Comparison of ENCODE assay signal across 8 cellular contexts in genomic region chr9:20242767-20243166, GRCh38.
DNase-seq lines count a peak whose midpoint lies in the region; ATAC-seq lines count a peak whose summit lies in the region.

No MANE protein-coding gene starts in this region.

- H3K27me3 Mint-ChIP-seq in activated CD8-positive, alpha-beta memory T cell treated with anti-CD3 and anti-CD28 coated beads, Interleukin-2, amount 10 ng/mL, durations not matched to agents 7 days and 5 days, result peaks cover 11% of the 10 kb centered on the region
- no peaks in the 10 kb centered on the region for H3K27me3 Mint-ChIP-seq in activated CD4-positive, alpha-beta memory T cell treated with anti-CD3 and anti-CD28 coated beads, Interleukin-2, amount 10 ng/mL, durations not matched to agents 7 days and 5 days

- POLR2A ChIA-PET in activated CD4-positive, alpha-beta memory T cell treated with anti-CD3 and anti-CD28 coated beads, Interleukin-2, amount 10 ng/mL, durations not matched to agents 7 days and 5 days (lab: Charles Lee), result interaction anchor here (1.0 to 3.3 kb wide), 8 partner anchors 11 to 380 kb away, joined by 3 to 24 read pairs (median 4); partner anchors contain the start of gene MLLT3

- H3K4me3 Mint-ChIP-seq in activated CD8-positive, alpha-beta memory T cell treated with anti-CD3 and anti-CD28 coated beads, Interleukin-2, amount 10 ng/mL, durations not matched to agents 7 days and 5 days, result peak overlapping the region; percentile 43
- H3K4me3 Mint-ChIP-seq in activated CD4-positive, alpha-beta memory T cell treated with anti-CD3 and anti-CD28 coated beads, Interleukin-2, amount 10 ng/mL, durations not matched to agents 7 days and 5 days, result peak overlapping the region; percentile 35

- H3K4me1 Mint-ChIP-seq in activated CD8-positive, alpha-beta memory T cell treated with anti-CD3 and anti-CD28 coated beads, Interleukin-2, amount 10 ng/mL, durations not matched to agents 7 days and 5 days, result peaks cover 54% of the 10 kb centered on the region
- peaks cover 53% of the 10 kb centered on the region for H3K4me1 Mint-ChIP-seq in activated CD4-positive, alpha-beta memory T cell treated with anti-CD3 and anti-CD28 coated beads, Interleukin-2, amount 10 ng/mL, durations not matched to agents 7 days and 5 days

- H3K9me3 Mint-ChIP-seq in activated CD8-positive, alpha-beta memory T cell treated with anti-CD3 and anti-CD28 coated beads, Interleukin-2, amount 10 ng/mL, durations not matched to agents 7 days and 5 days (ENCODE audit: low read depth), result no peaks in the 10 kb centered on the region
- H3K9me3 Mint-ChIP-seq in activated CD4-positive, alpha-beta memory T cell treated with anti-CD3 and anti-CD28 coated beads, Interleukin-2, amount 10 ng/mL, durations not matched to agents 7 days and 5 days, result no peaks in the 10 kb centered on the region

- peak overlapping the region; percentile 76 for H3K27ac Mint-ChIP-seq in activated CD8-positive, alpha-beta memory T cell treated with anti-CD3 and anti-CD28 coated beads, Interleukin-2, amount 10 ng/mL, durations not matched to agents 7 days and 5 days
- H3K27ac Mint-ChIP-seq in activated CD4-positive, alpha-beta memory T cell treated with anti-CD3 and anti-CD28 coated beads, Interleukin-2, amount 10 ng/mL, durations not matched to agents 7 days and 5 days, result peak overlapping the region; percentile 78

- DNase-seq in activated CD8-positive, alpha-beta memory T cell treated with anti-CD3 and anti-CD28 coated beads, Interleukin-2, amount 10 ng/mL, durations not matched to agents 7 days and 5 days, result peak; percentile 78
- DNase-seq in activated CD8-positive, alpha-beta memory T cell treated with anti-CD3 and anti-CD28 coated beads, Interleukin-2, amount 50 U/mL, for 48 hours, result no peak
- peak; percentile 57 for DNase-seq in activated CD4-positive, alpha-beta memory T cell treated with anti-CD3 and anti-CD28 coated beads, Interleukin-2, amount 10 ng/mL, durations not matched to agents 7 days and 5 days
- DNase-seq in stimulated activated naive CD4-positive, alpha-beta T cell treated with Interleukin-2 at 50 U/mL for 16 hours (lab: John Stamatoyannopoulos, UW), result peak; percentile 31
- DNase-seq in 8988T (no peak), NCI-H1436 (lab: John Stamatoyannopoulos, UW) (no peak), cortex of kidney (lab: John Stamatoyannopoulos, UW) (no peak)

- H3K36me3 Mint-ChIP-seq in activated CD8-positive, alpha-beta memory T cell treated with anti-CD3 and anti-CD28 coated beads, Interleukin-2, amount 10 ng/mL, durations not matched to agents 7 days and 5 days, result peaks cover 18% of the 10 kb centered on the region
- peaks cover 10% of the 10 kb centered on the region for H3K36me3 Mint-ChIP-seq in activated CD4-positive, alpha-beta memory T cell treated with anti-CD3 and anti-CD28 coated beads, Interleukin-2, amount 10 ng/mL, durations not matched to agents 7 days and 5 days (ENCODE audit: low read depth)

- CTCF ChIA-PET in activated CD8-positive, alpha-beta memory T cell treated with anti-CD3 and anti-CD28 coated beads, Interleukin-2, amount 10 ng/mL, durations not matched to agents 7 days and 5 days (lab: Charles Lee), result interaction anchor here (0.6 to 2.5 kb wide), 9 partner anchors 14 to 296 kb away, joined by 3 to 9 read pairs (median 4); no protein-coding TSS in a partner anchor
- CTCF ChIA-PET in activated CD4-positive, alpha-beta memory T cell treated with anti-CD3 and anti-CD28 coated beads, Interleukin-2, amount 10 ng/mL, durations not matched to agents 7 days and 5 days (lab: Charles Lee), result interaction anchor here (1.0 to 1.8 kb wide), 5 partner anchors 9 to 112 kb away, joined by 3 to 4 read pairs (median 3); no protein-coding TSS in a partner anchor

- ATAC-seq in activated CD8-positive, alpha-beta memory T cell treated with anti-CD3 and anti-CD28 coated beads, Interleukin-2, amount 10 ng/mL, durations not matched to agents 7 days and 5 days, result peak; percentile 86
- ATAC-seq in HG03095 (IDR thresholded peaks at IDR 0.05; ENCODE audit: unreplicated experiment), result peak; percentile 91

Comparison
In these comparisons a context has a peak if more than half of its experiments do, and no peak if none do; other contexts are left out.
1. DNase-seq: peak in activated CD8-positive, alpha-beta memory T cell treated with anti-CD3 and anti-CD28 coated beads, Interleukin-2, amount 10 ng/mL, durations not matched to agents 7 days and 5 days (single experiment), activated CD4-positive, alpha-beta memory T cell treated with anti-CD3 and anti-CD28 coated beads, Interleukin-2, amount 10 ng/mL, durations not matched to agents 7 days and 5 days (single experiment) and stimulated activated naive CD4-positive, alpha-beta T cell treated with Interleukin-2 at 50 U/mL for 16 hours (single experiment); none in activated CD8-positive, alpha-beta memory T cell treated with anti-CD3 and anti-CD28 coated beads, Interleukin-2, amount 50 U/mL, for 48 hours (single experiment), 8988T (single experiment), NCI-H1436 (single experiment) and cortex of kidney (single experiment).